Comparison of ENCODE assay signal across 1 cellular context in genomic region chr14:102545461-102546265, GRCh38.
TF ChIP-seq lines count a peak whose summit lies in the region.

No MANE protein-coding gene starts in this region.

TF ChIP-seq in HepG2, 621 proteins besides CTCF, POLR2A, EP300 and RAD21 (continued from another document and continues in another):
- no peak for TF ChIP-seq AKAP8 (CRISPR knock-in tag; IDR thresholded peaks at IDR 0.05)
- TF ChIP-seq NR2F6 (IDR thresholded peaks at IDR 0.05) = no peak
- no peak for TF ChIP-seq NR2F6 (CRISPR knock-in tag; IDR thresholded peaks at IDR 0.05)
- no peak for TF ChIP-seq POLR2AphosphoS5 (IDR thresholded peaks at IDR 0.05; ENCODE audit: low read depth, low read length)
- peak; percentile 52; the same call in 1 of the 2 replicates for TF ChIP-seq KAT8 (CRISPR knock-in tag; IDR thresholded peaks at IDR 0.05)
- TF ChIP-seq TCF7L2 (IDR thresholded peaks at IDR 0.05; ENCODE audit: low read depth, low read length) = no peak
- no peak for TF ChIP-seq ZEB1 (IDR thresholded peaks at IDR 0.05; ENCODE audit: insufficient replicate concordance, low read depth)
- no peak for TF ChIP-seq HBP1 (CRISPR knock-in tag; IDR thresholded peaks at IDR 0.05; ENCODE audit: low read depth)
- TF ChIP-seq GTF3A (CRISPR knock-in tag; conservative IDR thresholded peaks at IDR 0.05) = no peak
- no peak for TF ChIP-seq TBP (CRISPR knock-in tag; IDR thresholded peaks at IDR 0.05)
- no peak for TF ChIP-seq ZNF564 (CRISPR knock-in tag; IDR thresholded peaks at IDR 0.05)
- TF ChIP-seq ATAD3A (CRISPR knock-in tag; IDR thresholded peaks at IDR 0.05) = no peak
- no peak for TF ChIP-seq MLXIP (CRISPR knock-in tag; IDR thresholded peaks at IDR 0.05; ENCODE audit: borderline replicate concordance)
- no peak for TF ChIP-seq SATB2 (CRISPR knock-in tag; IDR thresholded peaks at IDR 0.05)
- peak; percentile 12 for TF ChIP-seq XRCC5 (optimal IDR thresholded peaks at IDR 0.05; ENCODE audit: low read length)
- no peak for TF ChIP-seq ZNF883 (CRISPR knock-in tag; IDR thresholded peaks at IDR 0.05; ENCODE audit: not compliant biosample characterization)
- peak; percentile 44 for TF ChIP-seq SAP130 (CRISPR knock-in tag; IDR thresholded peaks at IDR 0.05; ENCODE audit: low read depth)
- no peak for TF ChIP-seq ZNF513 (CRISPR knock-in tag; conservative IDR thresholded peaks at IDR 0.05)
- TF ChIP-seq AHDC1 (CRISPR knock-in tag; IDR thresholded peaks at IDR 0.05; ENCODE audit: borderline replicate concordance) = no peak
- no peak for TF ChIP-seq SP4 (CRISPR knock-in tag; IDR thresholded peaks at IDR 0.05)
- peak; percentile 56; the same call in 1 of the 2 replicates for TF ChIP-seq HMGXB3 (CRISPR knock-in tag; IDR thresholded peaks at IDR 0.05; ENCODE audit: borderline replicate concordance)
- TF ChIP-seq ZNF207 (IDR thresholded peaks at IDR 0.05; ENCODE audit: borderline replicate concordance) = no peak
- no peak for TF ChIP-seq ZNF660 (CRISPR knock-in tag; IDR thresholded peaks at IDR 0.05; ENCODE audit: borderline replicate concordance, low read depth)
- no peak for TF ChIP-seq WIZ (CRISPR knock-in tag; IDR thresholded peaks at IDR 0.05)
- no peak; the same call in 1 of the 2 replicates for TF ChIP-seq ZNF746 (CRISPR knock-in tag; IDR thresholded peaks at IDR 0.05)
- TF ChIP-seq PLSCR1 (CRISPR knock-in tag; IDR thresholded peaks at IDR 0.05; ENCODE audit: borderline replicate concordance) = no peak
- peak; percentile 69; the same call in 1 of the 2 replicates for TF ChIP-seq ZNF337 (CRISPR knock-in tag; IDR thresholded peaks at IDR 0.05; ENCODE audit: borderline replicate concordance, low read depth)
- TF ChIP-seq ELF4 (CRISPR knock-in tag; IDR thresholded peaks at IDR 0.05; ENCODE audit: borderline replicate concordance) = no peak
- TF ChIP-seq ZFYVE20 (CRISPR knock-in tag; IDR thresholded peaks at IDR 0.05; ENCODE audit: borderline replicate concordance, low read depth) = no peak
- TF ChIP-seq IKZF1 (IDR thresholded peaks at IDR 0.05) = no peak
- TF ChIP-seq KDM4B (CRISPR knock-in tag; IDR thresholded peaks at IDR 0.05) = no peak
- TF ChIP-seq HNF4A (CRISPR knock-in tag; IDR thresholded peaks at IDR 0.05) = 0 out of 2 replicates have a peak, but pooled peaks have one; percentile 24
- TF ChIP-seq SOX13 (IDR thresholded peaks at IDR 0.05) = no peak
- TF ChIP-seq SOX13 (CRISPR knock-in tag; conservative IDR thresholded peaks at IDR 0.05 in 1 of 2, IDR thresholded peaks at IDR 0.05 in 1 of 2) = peak in 1 of 2 experiments; percentile 38; a peak in 1 of 4 replicates
- TF ChIP-seq NFKB2 (CRISPR knock-in tag; IDR thresholded peaks at IDR 0.05; ENCODE audit: borderline replicate concordance) = no peak
- TF ChIP-seq ZNF577 (CRISPR knock-in tag; IDR thresholded peaks at IDR 0.05; ENCODE audit: borderline replicate concordance, low read depth) = no peak
- no peak for TF ChIP-seq CENPX (CRISPR knock-in tag; IDR thresholded peaks at IDR 0.05)
- no peak for TF ChIP-seq YY1 (IDR thresholded peaks at IDR 0.05; ENCODE audit: insufficient read depth, insufficient replicate concordance, low read depth, low read length)
- peak; percentile 30; the same call in 1 of the 2 replicates for TF ChIP-seq FOXC1 (CRISPR knock-in tag; IDR thresholded peaks at IDR 0.05; ENCODE audit: borderline replicate concordance)
- TF ChIP-seq BCL3 (CRISPR knock-in tag; IDR thresholded peaks at IDR 0.05) = peak; percentile 28; the same call in 1 of the 2 replicates
- no peak for TF ChIP-seq ZBTB49 (CRISPR knock-in tag; IDR thresholded peaks at IDR 0.05; ENCODE audit: borderline replicate concordance)
- TF ChIP-seq CCDC6 (CRISPR knock-in tag; IDR thresholded peaks at IDR 0.05) = no peak
